27 cellular contexts compared by ENCODE assay signal in the genomic region with DNA sequence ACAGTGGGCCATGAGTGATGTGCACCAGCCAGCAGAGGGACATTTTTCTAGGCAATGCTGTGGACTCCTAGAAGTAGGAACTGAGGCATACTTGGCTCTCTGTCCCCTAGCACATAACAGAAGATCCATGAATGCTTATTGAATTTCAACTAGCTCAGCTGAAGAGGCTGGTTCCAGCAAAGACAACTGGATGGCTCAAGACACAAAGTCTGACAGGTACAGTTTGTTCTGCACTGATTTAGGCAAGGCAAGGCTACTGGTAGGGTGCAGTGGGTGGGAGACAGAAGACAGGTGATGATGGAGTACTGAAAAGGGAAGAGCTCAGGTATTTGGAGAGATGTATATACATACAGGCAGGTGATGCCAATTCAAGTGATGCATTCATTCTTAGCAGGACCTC.
"Had no signal": no experiment of that assay in that cellular context is flagged by ENCODE, and none has a peak within 500 bp of the region (broad histone marks: within the 10 kb centered on the region; RNA-seq: fewer than 3 reads in every experiment).

No MANE protein-coding gene starts in this region.

- H3K9me3 ChIP-seq: neutrophil, pancreas, prostate gland, right lobe of liver, sigmoid colon, stomach, thoracic aorta, tibial artery, transverse colon, upper lobe of right lung, uterus had no signal

- DNase-seq: naive B cell; naive thymus-derived CD8-positive, alpha-beta T cell; nephron progenitor cell; nucleus accumbens; pancreas; right cardiac atrium; right lobe of liver; sigmoid colon; small intestine; stimulated activated CD4-positive, alpha-beta T cell treated with anti-CD3 and anti-CD28 coated beads, Interleukin-15, amount 100 ng/mL, for 24 hours; stimulated activated CD4-positive, alpha-beta T cell treated with anti-CD3 and anti-CD28 coated beads, Interleukin-2, amount 100 ng/mL, for 24 hours; stimulated activated CD4-positive, alpha-beta T cell treated with anti-CD3 and anti-CD28 coated beads, Interleukin-2, amount 100 ng/mL, for 48 hours; stimulated activated CD4-positive, alpha-beta T cell treated with anti-CD3 and anti-CD28 coated beads, Interleukin-4, amount 100 ng/mL, for 24 hours; stimulated activated naive B cell treated with anti-CD40 and anti-IgM and Interleukin-4, amounts not matched to agents 10 μg/mL and 1 μg/mL and 100 μg/mL, for 72 hours; stimulated activated naive CD4-positive, alpha-beta T cell treated with Interleukin-2 at 50 U/mL for 16 hours; stomach; tibial artery; transverse colon; upper lobe of right lung; uterus had no signal

- ATAC-seq: naive thymus-derived CD8-positive, alpha-beta T cell; pancreas; right cardiac atrium; right lobe of liver; stimulated activated naive B cell treated with anti-CD40 and anti-IgM and Interleukin-4, amounts not matched to agents 10 μg/mL and 1 μg/mL and 100 μg/mL, for 72 hours; upper lobe of right lung had no signal

- H3K36me3 Mint-ChIP-seq: naive B cell; naive thymus-derived CD8-positive, alpha-beta T cell; natural killer cell treated with Interleukin-12 subunit alpha and Interleukin-12 subunit beta and Interleukin-15 and Interleukin-18, amount 100 ng/mL, for 72 hours; stimulated activated naive B cell treated with anti-CD40 and anti-IgM and Interleukin-4, amounts not matched to agents 10 μg/mL and 1 μg/mL and 100 μg/mL, for 72 hours; type B pancreatic cell had no signal

- H3K4me1 ChIP-seq: pancreas, prostate gland, right lobe of liver, sigmoid colon, stomach, tibial artery, transverse colon, upper lobe of right lung, uterus had no signal

- H3K9me3 Mint-ChIP-seq: naive B cell; naive thymus-derived CD8-positive, alpha-beta T cell; natural killer cell treated with Interleukin-12 subunit alpha and Interleukin-12 subunit beta and Interleukin-15 and Interleukin-18, amount 100 ng/mL, for 72 hours; stimulated activated naive B cell treated with anti-CD40 and anti-IgM and Interleukin-4, amounts not matched to agents 10 μg/mL and 1 μg/mL and 100 μg/mL, for 72 hours; stimulated activated naive CD8-positive, alpha-beta T cell treated with anti-CD3 and anti-CD28 coated beads, Interleukin-15, Interleukin-2, amounts not matched to agents 100 ng/mL and 50 ng/mL, for 24 hours; type B pancreatic cell had no signal

- H3K27ac ChIP-seq: neutrophil, pancreas, prostate gland, right lobe of liver, sigmoid colon, stomach, thoracic aorta, tibial artery, transverse colon, upper lobe of right lung, uterus had no signal

- H3K4me1 Mint-ChIP-seq: naive B cell; naive thymus-derived CD8-positive, alpha-beta T cell; nephron progenitor cell; neural crest cell; stimulated activated naive B cell treated with anti-CD40 and anti-IgM and Interleukin-4, amounts not matched to agents 10 μg/mL and 1 μg/mL and 100 μg/mL, for 72 hours had no signal

- H3K4me3 Mint-ChIP-seq: naive B cell; naive thymus-derived CD8-positive, alpha-beta T cell; natural killer cell treated with Interleukin-12 subunit alpha and Interleukin-12 subunit beta and Interleukin-15 and Interleukin-18, amount 100 ng/mL, for 72 hours; nephron progenitor cell; neural crest cell; stimulated activated naive B cell treated with anti-CD40 and anti-IgM and Interleukin-4, amounts not matched to agents 10 μg/mL and 1 μg/mL and 100 μg/mL, for 72 hours; stimulated activated naive CD8-positive, alpha-beta T cell treated with anti-CD3 and anti-CD28 coated beads, Interleukin-15, Interleukin-2, amounts not matched to agents 100 ng/mL and 50 ng/mL, for 24 hours; type B pancreatic cell had no signal

- H3K4me3 ChIP-seq: pancreas, prostate gland, right lobe of liver, sigmoid colon, stomach, thoracic aorta, tibial artery, transverse colon, upper lobe of right lung, uterus had no signal

- H3K27ac Mint-ChIP-seq: naive B cell; naive thymus-derived CD8-positive, alpha-beta T cell; natural killer cell treated with Interleukin-12 subunit alpha and Interleukin-12 subunit beta and Interleukin-15 and Interleukin-18, amount 100 ng/mL, for 72 hours; nephron progenitor cell; stimulated activated naive B cell treated with anti-CD40 and anti-IgM and Interleukin-4, amounts not matched to agents 10 μg/mL and 1 μg/mL and 100 μg/mL, for 72 hours; stimulated activated naive CD8-positive, alpha-beta T cell treated with anti-CD3 and anti-CD28 coated beads, Interleukin-15, Interleukin-2, amounts not matched to agents 100 ng/mL and 50 ng/mL, for 24 hours; type B pancreatic cell had no signal

- H3K27me3 ChIP-seq: pancreas, right lobe of liver, sigmoid colon, transverse colon, uterus had no signal

- H3K36me3 ChIP-seq: neutrophil, pancreas, prostate gland, right lobe of liver, sigmoid colon, stomach, thoracic aorta, tibial artery, transverse colon, upper lobe of right lung, uterus had no signal
